Comparison of ENCODE assay signal across 1 cellular context in the genomic region with DNA sequence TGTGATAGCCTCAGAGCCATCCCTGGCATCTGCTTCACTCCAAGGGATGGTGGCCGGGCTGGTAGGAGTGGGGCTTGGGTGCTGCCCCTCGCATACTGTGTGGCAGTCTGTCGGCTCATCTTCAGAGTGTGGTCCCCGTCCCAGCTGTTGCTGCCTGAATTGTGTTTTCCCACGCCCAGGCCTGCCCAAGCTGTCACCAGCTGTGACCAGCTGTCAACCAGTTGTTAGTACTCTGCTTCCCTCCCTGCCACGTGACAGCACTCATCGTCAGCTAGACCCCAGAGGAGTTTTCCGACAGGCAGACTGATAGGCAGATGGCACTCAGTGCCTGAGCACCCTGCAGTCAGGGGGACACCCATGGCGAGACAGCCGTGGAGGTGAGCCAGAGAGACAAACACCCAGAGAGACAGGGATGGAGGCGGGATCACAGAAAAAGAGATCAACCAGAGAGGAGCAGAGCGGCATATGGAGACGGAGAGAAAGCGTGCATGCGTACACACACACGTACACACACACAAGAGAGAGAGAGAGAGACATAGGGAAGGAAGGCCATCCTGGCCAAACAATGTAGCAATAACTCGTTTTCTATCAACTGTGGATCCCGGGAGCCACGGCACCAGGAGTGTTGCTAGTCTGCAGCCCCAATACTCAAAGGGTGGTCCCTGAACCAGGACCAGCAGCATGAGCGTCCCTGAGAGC.
TF ChIP-seq lines count a peak whose summit lies in the region.

No MANE protein-coding gene starts in this region.

TF ChIP-seq in GM23338, 12 proteins besides CTCF, POLR2A, EP300 and RAD21 (continued from another document):
- TF ChIP-seq ZNF462 (CRISPR knock-in tag; IDR thresholded peaks at IDR 0.05) (no peak), POLR2AphosphoS5 (IDR thresholded peaks at IDR 0.05; ENCODE audit: low read depth) (no peak), JUNB (IDR thresholded peaks at IDR 0.05; ENCODE audit: unreplicated experiment) (no peak), CREB1 (CRISPR knock-in tag; IDR thresholded peaks at IDR 0.05; ENCODE audit: low read depth) (no peak), ZNF114 (CRISPR knock-in tag; IDR thresholded peaks at IDR 0.05) (no peak), NANOG (IDR thresholded peaks at IDR 0.05; ENCODE audit: borderline replicate concordance) (no peak), EZH2 (IDR thresholded peaks at IDR 0.05; ENCODE audit: low read depth, unreplicated experiment) (no peak), REST (IDR thresholded peaks at IDR 0.05; ENCODE audit: unreplicated experiment) (no peak), EZH2phosphoT487 (IDR thresholded peaks at IDR 0.05; ENCODE audit: unreplicated experiment) (no peak), ETS1 (IDR thresholded peaks at IDR 0.05) (no peak), STAT1 (IDR thresholded peaks at IDR 0.05; ENCODE audit: unreplicated experiment) (no peak)
